Comparison of ENCODE assay signal across 17 cellular contexts in genomic region chr4:100083289-100083688, GRCh38.
DNase-seq lines count a peak whose midpoint lies in the region; ATAC-seq and TF ChIP-seq lines count a peak whose summit lies in the region.
"Had no signal": no experiment of that assay in that cellular context is flagged by ENCODE, and none has a peak within 500 bp of the region (broad histone marks: within the 10 kb centered on the region; RNA-seq: fewer than 3 reads in every experiment).

No MANE protein-coding gene starts in this region.

- no peak for TF ChIP-seq CTCF in lower lobe of right lung (IDR thresholded peaks at IDR 0.05)

- no peaks in the 10 kb centered on the region for H3K4me1 ChIP-seq in lower lobe of right lung
- H3K4me1 ChIP-seq: body of pancreas, sigmoid colon had no signal

- H3K4me3 ChIP-seq in lower lobe of right lung, result no peak overlapping the region
- H3K4me3 ChIP-seq: body of pancreas, sigmoid colon had no signal

- no peak for ATAC-seq in stimulated activated naive CD8-positive, alpha-beta T cell treated with anti-CD3 and anti-CD28 coated beads, Interleukin-15, Interleukin-2, amounts not matched to agents 100 U/mL and 50 U/mL, for 24 hours
- ATAC-seq in GM21825 (IDR thresholded peaks at IDR 0.05; ENCODE audit: unreplicated experiment) (peak; percentile 25), HG03432 (IDR thresholded peaks at IDR 0.05; ENCODE audit: unreplicated experiment) (peak; percentile 41), lower lobe of right lung (no peak)
- ATAC-seq in stimulated activated naive CD8-positive, alpha-beta T cell treated with anti-CD3 and anti-CD28 coated beads, Interleukin-15, amount 100 ng/mL, for 72 hours, result peak; percentile 67
- ATAC-seq: body of pancreas, left ventricle myocardium superior, Panc1 had no signal

- peak overlapping the region; percentile 2 for H3K27ac Mint-ChIP-seq in stimulated activated naive CD8-positive, alpha-beta T cell treated with anti-CD3 and anti-CD28 coated beads, Interleukin-15, Interleukin-2, amounts not matched to agents 100 ng/mL and 50 ng/mL, for 24 hours
- H3K27ac Mint-ChIP-seq in stimulated activated naive CD8-positive, alpha-beta T cell treated with anti-CD3 and anti-CD28 coated beads, Interleukin-15, amount 100 ng/mL, for 72 hours, result peak overlapping the region in 1 of 2 donors; percentile 92
- H3K27ac Mint-ChIP-seq: dendritic cell treated with granulocyte-macrophage colony-stimulating factor and Interleukin-4, amounts not matched to agents 40 ng/mL and 50 ng/mL, for 4 days had no signal

- no peaks in the 10 kb centered on the region for H3K36me3 ChIP-seq in lower lobe of right lung
- H3K36me3 ChIP-seq: sigmoid colon had no signal

- H3K9me3 Mint-ChIP-seq in stimulated activated naive CD8-positive, alpha-beta T cell treated with anti-CD3 and anti-CD28 coated beads, Interleukin-15, Interleukin-2, amounts not matched to agents 100 ng/mL and 50 ng/mL, for 24 hours, result peaks cover 4% of the 10 kb centered on the region
- H3K9me3 Mint-ChIP-seq in stimulated activated naive CD8-positive, alpha-beta T cell treated with anti-CD3 and anti-CD28 coated beads, Interleukin-15, amount 100 ng/mL, for 72 hours, result peaks cover 7 to 18% of the 10 kb centered on the region in 2 donors
- H3K9me3 Mint-ChIP-seq: dendritic cell treated with granulocyte-macrophage colony-stimulating factor and Interleukin-4, amounts not matched to agents 40 ng/mL and 50 ng/mL, for 4 days had no signal

- H3K36me3 Mint-ChIP-seq in stimulated activated naive CD8-positive, alpha-beta T cell treated with anti-CD3 and anti-CD28 coated beads, Interleukin-15, Interleukin-2, amounts not matched to agents 100 ng/mL and 50 ng/mL, for 24 hours (ENCODE audit: low read depth), result no peaks in the 10 kb centered on the region

- no peak overlapping the region for H3K4me3 Mint-ChIP-seq in stimulated activated naive CD8-positive, alpha-beta T cell treated with anti-CD3 and anti-CD28 coated beads, Interleukin-15, Interleukin-2, amounts not matched to agents 100 ng/mL and 50 ng/mL, for 24 hours
- H3K4me3 Mint-ChIP-seq in stimulated activated naive CD8-positive, alpha-beta T cell treated with anti-CD3 and anti-CD28 coated beads, Interleukin-15, amount 100 ng/mL, for 72 hours, result peak overlapping the region in 1 of 2 donors; percentile 61
- H3K4me3 Mint-ChIP-seq: dendritic cell treated with granulocyte-macrophage colony-stimulating factor and Interleukin-4, amounts not matched to agents 40 ng/mL and 50 ng/mL, for 4 days had no signal

- peaks cover 47% of the 10 kb centered on the region for H3K4me1 Mint-ChIP-seq in stimulated activated naive CD8-positive, alpha-beta T cell treated with anti-CD3 and anti-CD28 coated beads, Interleukin-15, Interleukin-2, amounts not matched to agents 100 ng/mL and 50 ng/mL, for 24 hours (ENCODE audit: low read depth)
- H3K4me1 Mint-ChIP-seq in stimulated activated naive CD8-positive, alpha-beta T cell treated with anti-CD3 and anti-CD28 coated beads, Interleukin-15, amount 100 ng/mL, for 72 hours, result peaks cover 44% of the 10 kb centered on the region

- no peak overlapping the region for H3K27ac ChIP-seq in lower lobe of right lung
- H3K27ac ChIP-seq: body of pancreas, epithelial cell of prostate, sigmoid colon had no signal

- peaks cover 7% of the 10 kb centered on the region for H3K27me3 Mint-ChIP-seq in stimulated activated naive CD8-positive, alpha-beta T cell treated with anti-CD3 and anti-CD28 coated beads, Interleukin-15, Interleukin-2, amounts not matched to agents 100 ng/mL and 50 ng/mL, for 24 hours
- H3K27me3 Mint-ChIP-seq in stimulated activated naive CD8-positive, alpha-beta T cell treated with anti-CD3 and anti-CD28 coated beads, Interleukin-15, amount 100 ng/mL, for 72 hours, result no peaks in the 10 kb centered on the region
- H3K27me3 Mint-ChIP-seq: dendritic cell treated with granulocyte-macrophage colony-stimulating factor and Interleukin-4, amounts not matched to agents 40 ng/mL and 50 ng/mL, for 4 days had no signal

- H3K9me3 ChIP-seq in lower lobe of right lung, result no peaks in the 10 kb centered on the region
- H3K9me3 ChIP-seq: body of pancreas, sigmoid colon, SK-N-SH had no signal

- no peaks in the 10 kb centered on the region for H3K27me3 ChIP-seq in lower lobe of right lung (ENCODE audit: low read depth)
- H3K27me3 ChIP-seq: body of pancreas, sigmoid colon had no signal

- intact Hi-C loops in lower lobe of right lung (cut with DNase I), result no loop called here

- DNase-seq in stimulated activated naive CD8-positive, alpha-beta T cell treated with anti-CD3 and anti-CD28 coated beads, Interleukin-15, Interleukin-2, amounts not matched to agents 100 U/mL and 50 U/mL, for 24 hours, result no peak
- DNase-seq in stimulated activated naive CD8-positive, alpha-beta T cell treated with anti-CD3 and anti-CD28 coated beads, Interleukin-15, amount 100 ng/mL, for 72 hours, result no peak
- DNase-seq in lower lobe of right lung (no peak), cerebellar cortex (ENCODE audit: low spot score) (no peak), NCI-H446 (lab: John Stamatoyannopoulos, UW) (no peak)
- DNase-seq: activated effector memory CD4-positive, alpha-beta T cell treated with anti-CD3 and anti-CD28 coated beads, Interleukin-2, amount 50 U/mL, for 16 hours; body of pancreas; left ventricle myocardium superior; sigmoid colon; SK-N-SH; stimulated activated CD4-positive, alpha-beta T cell treated with anti-CD3 and anti-CD28 coated beads, Interleukin-1b, Interleukin-23, amount 100 ng/mL, for 48 hours had no signal

Comparison
In these comparisons a context has a peak if more than half of its experiments do, and no peak if none do; other contexts are left out.
1. ATAC-seq: peak in GM21825 (single experiment), HG03432 (single experiment) and stimulated activated naive CD8-positive, alpha-beta T cell treated with anti-CD3 and anti-CD28 coated beads, Interleukin-15, amount 100 ng/mL, for 72 hours (single experiment); none in stimulated activated naive CD8-positive, alpha-beta T cell treated with anti-CD3 and anti-CD28 coated beads, Interleukin-15, Interleukin-2, amounts not matched to agents 100 U/mL and 50 U/mL, for 24 hours (single experiment) and lower lobe of right lung (0 of 2).